8 cellular contexts compared by ENCODE assay signal in genomic region chr7:99141334-99141733, GRCh38. TPM values are rescaled to one million over a fixed set of nuclear protein-coding genes. Genes with fewer than 3 reads are reported as not detected.
DNase-seq lines count a peak whose midpoint lies in the region; ATAC-seq and TF ChIP-seq lines count a peak whose summit lies in the region.

No MANE protein-coding gene starts in this region.

- intact Hi-C loops in left ventricle myocardium inferior (cut with micrococcal nuclease) = no loop called here
- intact Hi-C loops in Right ventricle myocardium superior (cut with DNase I) = no loop called here
- intact Hi-C loops in uterus (cut with DNase I; ENCODE audit: low total_unique reads) = no loop called here

- TF ChIP-seq CTCF in left ventricle myocardium inferior (IDR thresholded peaks at IDR 0.05; ENCODE audit: borderline replicate concordance) (no peak), cardiac fibroblast (IDR thresholded peaks at IDR 0.05; ENCODE audit: low read depth, low read length) (no peak), uterus (IDR thresholded peaks at IDR 0.05) (no peak)

- H3K4me3 ChIP-seq in left ventricle myocardium inferior = peak overlapping the region; percentile 100
- peak overlapping the region; percentile 53 to 64 for H3K4me3 ChIP-seq in cardiac fibroblast (replicated peaks in 1 of 2; ENCODE audit: low read depth in 2 of 2, low read length in 2 of 2)
- peak overlapping the region; percentile 66 to 75 for H3K4me3 ChIP-seq in mucosa of rectum (ENCODE audit: low read length in 2 of 2)
- H3K4me3 ChIP-seq in uterus = peak overlapping the region in 1 of 2 donors; percentile 99

- no peak overlapping the region for H3K9ac ChIP-seq in mucosa of rectum (ENCODE audit: low read depth in 1 of 2, low read length in 2 of 2)

- peaks cover 72% of the 10 kb centered on the region for H3K4me1 ChIP-seq in left ventricle myocardium inferior
- peaks cover 12 to 16% of the 10 kb centered on the region in 2 donors for H3K4me1 ChIP-seq in mucosa of rectum (ENCODE audit: control insufficient read depth in 2 of 2, insufficient read depth in 2 of 2, low read length in 2 of 2)
- H3K4me1 ChIP-seq in uterus = peaks cover 4 to 5% of the 10 kb centered on the region in 2 donors

- TF ChIP-seq POLR2A in uterus (IDR thresholded peaks at IDR 0.05) = no peak

- H3K27ac ChIP-seq in left ventricle myocardium inferior (replicated peaks) (peak overlapping the region; percentile 99), mucosa of rectum (ENCODE audit: low read depth in 2 of 2, low read length in 2 of 2) (peak overlapping the region; percentile 94 to 97), uterus (peak overlapping the region; percentile 99 to 100)

- ATAC-seq in Right ventricle myocardium superior (ENCODE audit: poor library complexity) (no peak), HG03135 (IDR thresholded peaks at IDR 0.05; ENCODE audit: unreplicated experiment) (no peak)

- no peaks in the 10 kb centered on the region for H3K9me3 ChIP-seq in left ventricle myocardium inferior (replicated peaks)
- no peaks in the 10 kb centered on the region for H3K9me3 ChIP-seq in mucosa of rectum (ENCODE audit: control insufficient read depth in 2 of 2, low read length in 2 of 2)
- no peaks in the 10 kb centered on the region for H3K9me3 ChIP-seq in uterus

- H3K36me3 ChIP-seq in left ventricle myocardium inferior = no peaks in the 10 kb centered on the region
- H3K36me3 ChIP-seq in mucosa of rectum (ENCODE audit: control insufficient read depth in 2 of 2, insufficient read depth in 2 of 2, low read length in 2 of 2) = no peaks in the 10 kb centered on the region
- H3K36me3 ChIP-seq in uterus = no peaks in the 10 kb centered on the region

- no peaks in the 10 kb centered on the region for H3K27me3 ChIP-seq in left ventricle myocardium inferior (ENCODE audit: low read depth)
- H3K27me3 ChIP-seq in mucosa of rectum (ENCODE audit: control insufficient read depth in 2 of 2, insufficient read depth in 2 of 2, low read length in 2 of 2) = no peaks in the 10 kb centered on the region
- no peaks in the 10 kb centered on the region for H3K27me3 ChIP-seq in uterus

- no peak for DNase-seq in left ventricle myocardium inferior
- DNase-seq in Right ventricle myocardium superior = no peak
- DNase-seq in cardiac fibroblast (ENCODE audit: low read depth in 2 of 2) = no peak
- no peak for DNase-seq in uterus
- no peak for DNase-seq in GM03348 (ENCODE audit: low spot score)
- DNase-seq in NOMO-1 treated with dmso at 0.1 percent for 144 hours (lab: John Stamatoyannopoulos, UW; ENCODE audit: unreplicated experiment) = no peak

RNA-seq across cellular contexts. Expression of gene SMURF1, which starts 2.6 kb away (rescaled TPM):
- total RNA-seq in left ventricle myocardium inferior = 10.0 TPM
- 9.0 TPM for total RNA-seq in Right ventricle myocardium superior
- total RNA-seq in uterus = 10 to 100 TPM; 14.4 to 39.5 (median 26.2) TPM
